13 cellular contexts compared by ENCODE assay signal in the genomic region with DNA sequence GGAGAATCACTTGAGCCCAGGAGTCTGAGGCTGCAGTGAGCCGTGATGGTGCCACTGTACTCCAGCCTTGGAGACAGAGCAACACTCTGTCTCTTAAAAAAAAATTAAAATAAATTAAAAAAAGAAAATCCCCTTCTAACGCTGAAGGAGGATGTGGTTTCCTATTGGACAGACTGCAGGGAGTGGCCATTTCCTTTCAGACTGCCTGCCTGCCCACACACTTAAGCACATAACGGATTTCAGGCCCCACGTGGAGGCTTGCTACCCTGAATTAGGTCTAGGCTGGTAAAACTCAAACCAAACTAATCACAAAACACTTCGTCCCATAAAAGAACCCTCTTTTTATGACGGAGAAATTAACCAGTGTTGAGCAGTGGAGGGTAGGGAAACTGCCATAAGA. TPM values are rescaled to one million over a fixed set of nuclear protein-coding genes. Genes with fewer than 3 reads are reported as not detected.
DNase-seq lines count a peak whose midpoint lies in the region; ATAC-seq and TF ChIP-seq lines count a peak whose summit lies in the region.
"Had no signal": no experiment of that assay in that cellular context is flagged by ENCODE, and none has a peak within 500 bp of the region (broad histone marks: within the 10 kb centered on the region; RNA-seq: fewer than 3 reads in every experiment).

No MANE protein-coding gene starts in this region.

- no peak overlapping the region for H3K4me3 ChIP-seq in vagina
- H3K4me3 ChIP-seq: left ventricle myocardium inferior, transverse colon had no signal

- H3K4me3 Mint-ChIP-seq in central memory CD8-positive, alpha-beta T cell = no peak overlapping the region
- H3K4me3 Mint-ChIP-seq: activated naive CD4-positive, alpha-beta T cell treated with anti-CD3 and anti-CD28 coated beads, Interleukin-2, amount 50 U/mL, for 24 hours had no signal

- peak; percentile 29 for DNase-seq in KBM-7
- DNase-seq in central memory CD8-positive, alpha-beta T cell (ENCODE audit: low spot score in 2 of 2) = peak in 1 of 2 donors; percentile 46
- DNase-seq in foreskin melanocyte = no peak
- no peak for DNase-seq in vagina (ENCODE audit: extremely low spot score in 2 of 2)
- DNase-seq: EL, left ventricle myocardium inferior, transverse colon had no signal

- H3K4me1 Mint-ChIP-seq in central memory CD8-positive, alpha-beta T cell = peaks cover under 1% of the 10 kb centered on the region

- no peaks in the 10 kb centered on the region for H3K9me3 Mint-ChIP-seq in central memory CD8-positive, alpha-beta T cell
- H3K9me3 Mint-ChIP-seq: activated naive CD4-positive, alpha-beta T cell treated with anti-CD3 and anti-CD28 coated beads, Interleukin-2, amount 50 U/mL, for 24 hours had no signal

- TF ChIP-seq POLR2A in vagina (IDR thresholded peaks at IDR 0.05) = no peak

- H3K27me3 ChIP-seq in vagina = no peaks in the 10 kb centered on the region
- H3K27me3 ChIP-seq: transverse colon had no signal

- ATAC-seq in GM18502 (IDR thresholded peaks at IDR 0.05; ENCODE audit: poor library complexity, unreplicated experiment) = peak; percentile 89
- peak; percentile 80 for ATAC-seq in GM21381 (IDR thresholded peaks at IDR 0.05; ENCODE audit: unreplicated experiment)
- ATAC-seq in central memory CD8-positive, alpha-beta T cell (replicated peaks; ENCODE audit: extremely low read depth, poor library complexity, severe bottlenecking) = peak; percentile 99
- no peak for ATAC-seq in HG03469 (IDR thresholded peaks at IDR 0.05; ENCODE audit: unreplicated experiment)
- no peak for ATAC-seq in HG03342 (IDR thresholded peaks at IDR 0.05; ENCODE audit: unreplicated experiment)

- no peaks in the 10 kb centered on the region for H3K36me3 ChIP-seq in vagina
- H3K36me3 ChIP-seq: left ventricle myocardium inferior, transverse colon had no signal

- H3K36me3 Mint-ChIP-seq in central memory CD8-positive, alpha-beta T cell (ENCODE audit: insufficient read depth) = peaks cover 2% of the 10 kb centered on the region
- H3K36me3 Mint-ChIP-seq: activated naive CD4-positive, alpha-beta T cell treated with anti-CD3 and anti-CD28 coated beads, Interleukin-2, amount 50 U/mL, for 24 hours had no signal

- intact Hi-C loops in vagina (cut with DNase I) = no loop called here

- no peaks in the 10 kb centered on the region for H3K27me3 Mint-ChIP-seq in central memory CD8-positive, alpha-beta T cell
- H3K27me3 Mint-ChIP-seq: activated naive CD4-positive, alpha-beta T cell treated with anti-CD3 and anti-CD28 coated beads, Interleukin-2, amount 50 U/mL, for 24 hours had no signal

- in situ Hi-C loops in KBM-7 (cut with MboI; ENCODE audit: low pct_unique_long_range_greater_than_20kb, low sequenced_read_pairs) = no loop called here

- no peaks in the 10 kb centered on the region for H3K4me1 ChIP-seq in vagina
- H3K4me1 ChIP-seq: left ventricle myocardium inferior, transverse colon had no signal

- H3K27ac Mint-ChIP-seq in central memory CD8-positive, alpha-beta T cell (ENCODE audit: low read depth) = peak overlapping the region; percentile 35

- H3K27ac ChIP-seq in vagina = no peak overlapping the region
- H3K27ac ChIP-seq: epithelial cell of prostate, left ventricle myocardium inferior, transverse colon had no signal

- no peaks in the 10 kb centered on the region for H3K9me3 ChIP-seq in vagina
- H3K9me3 ChIP-seq: left ventricle myocardium inferior, transverse colon had no signal

- TF ChIP-seq CTCF in vagina (IDR thresholded peaks at IDR 0.05) = no peak

RNA-seq across cellular contexts. Expression of a gene that starts 34.0 kb away (rescaled TPM):
- 8.6 TPM for total RNA-seq in vagina

Comparison
In these comparisons a context has a peak if more than half of its experiments do, and no peak if none do; other contexts are left out.
1. ATAC-seq: peak in GM18502 (single experiment), GM21381 (single experiment) and central memory CD8-positive, alpha-beta T cell (single experiment); none in HG03469 (single experiment) and HG03342 (single experiment).